In the genomic region with DNA sequence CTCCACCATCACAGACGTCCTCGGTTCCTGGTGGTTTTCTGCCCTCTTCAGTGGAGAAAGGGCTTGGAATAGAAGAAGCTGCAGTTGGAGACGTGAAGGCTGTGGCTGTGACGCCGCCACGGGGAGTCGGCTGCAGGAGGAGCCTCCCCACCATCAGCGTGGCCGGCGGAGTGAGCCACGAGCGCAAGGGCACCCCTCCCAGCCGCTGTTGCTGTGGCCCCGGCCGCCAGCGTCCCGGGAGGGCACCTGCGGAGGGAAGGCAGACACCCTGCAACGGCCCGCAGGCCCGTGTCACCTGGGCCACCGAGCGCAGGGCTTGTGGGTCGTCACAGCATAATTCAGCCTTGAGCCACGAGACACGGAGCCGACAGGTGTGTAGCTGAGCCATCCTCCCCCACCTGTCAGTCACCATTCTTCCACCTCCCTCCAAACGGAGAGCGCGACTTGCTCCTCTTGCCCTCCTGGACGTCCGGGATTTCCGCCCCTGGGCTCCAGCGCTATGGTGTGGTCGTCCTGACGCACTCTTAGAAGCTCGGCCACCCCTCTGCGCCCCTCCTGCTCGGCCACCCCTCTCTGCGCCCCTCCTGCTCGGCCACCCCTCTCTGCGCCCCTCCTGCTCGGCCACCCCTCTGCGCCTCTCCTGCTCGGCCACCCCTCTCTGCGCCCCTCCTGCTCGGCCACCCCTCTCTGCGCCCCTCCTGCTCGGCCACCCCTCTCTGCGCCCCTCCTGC, we compare ENCODE assay signal across 1 cellular context.
TF ChIP-seq lines count a peak whose summit lies in the region.

No MANE protein-coding gene starts in this region.

TF ChIP-seq in IMR-90, 13 proteins besides CTCF, POLR2A, EP300 and RAD21:
- TF ChIP-seq SMC3 (IDR thresholded peaks at IDR 0.05; ENCODE audit: low read depth, low read length) (no peak), FOS (IDR thresholded peaks at IDR 0.05; ENCODE audit: low read depth, low read length) (no peak), BHLHE40 (IDR thresholded peaks at IDR 0.05; ENCODE audit: low read depth, low read length) (no peak), RCOR1 (IDR thresholded peaks at IDR 0.05; ENCODE audit: insufficient replicate concordance, low read length) (no peak), MAZ (IDR thresholded peaks at IDR 0.05; ENCODE audit: borderline replicate concordance, low read depth, low read length) (no peak)
- TF ChIP-seq, protein P1, sequence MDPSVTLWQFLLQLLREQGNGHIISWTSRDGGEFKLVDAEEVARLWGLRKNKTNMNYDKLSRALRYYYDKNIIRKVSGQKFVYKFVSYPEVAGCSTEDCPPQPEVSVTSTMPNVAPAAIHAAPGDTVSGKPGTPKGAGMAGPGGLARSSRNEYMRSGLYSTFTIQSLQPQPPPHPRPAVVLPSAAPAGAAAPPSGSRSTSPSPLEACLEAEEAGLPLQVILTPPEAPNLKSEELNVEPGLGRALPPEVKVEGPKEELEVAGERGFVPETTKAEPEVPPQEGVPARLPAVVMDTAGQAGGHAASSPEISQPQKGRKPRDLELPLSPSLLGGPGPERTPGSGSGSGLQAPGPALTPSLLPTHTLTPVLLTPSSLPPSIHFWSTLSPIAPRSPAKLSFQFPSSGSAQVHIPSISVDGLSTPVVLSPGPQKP (IDR thresholded peaks at IDR 0.05; ENCODE audit: borderline replicate concordance, low read depth, low read length), result no peak
TF ChIP-seq in IMR-90: peak in this region for 0.
